In the genomic region with DNA sequence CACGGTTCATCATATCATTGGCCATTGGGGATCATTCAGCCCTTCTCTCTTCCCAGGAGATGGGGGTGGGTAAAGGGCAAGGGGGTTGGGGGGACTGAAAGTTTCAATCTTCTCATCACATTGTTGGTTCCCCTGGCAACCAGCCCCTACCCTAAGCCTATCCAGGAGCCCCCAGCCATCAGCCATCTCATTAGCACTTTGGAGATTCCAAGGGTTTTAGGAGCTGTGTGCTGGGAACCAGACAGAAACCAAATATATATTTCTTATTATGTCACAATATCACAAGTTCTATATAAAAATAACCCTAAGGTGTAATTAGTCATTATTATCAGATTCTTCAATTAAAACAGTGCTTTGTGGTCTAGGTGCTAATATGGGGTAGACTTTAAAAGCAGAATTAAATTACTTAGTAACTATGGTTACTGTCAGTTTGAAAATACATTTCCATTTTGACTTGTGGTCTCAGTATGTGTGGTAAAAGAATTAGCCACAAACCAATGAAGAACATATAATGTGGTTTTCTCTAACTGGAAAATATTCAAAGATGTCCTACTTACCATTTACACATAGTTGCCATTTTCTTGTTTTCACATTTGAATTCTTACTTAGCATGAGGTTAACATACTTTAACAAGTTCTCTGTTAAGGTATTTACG, we compare ENCODE assay signal across 1 cellular context.
TF ChIP-seq lines count a peak whose summit lies in the region.

No MANE protein-coding gene starts in this region.

TF ChIP-seq in GM12878, 131 proteins besides CTCF, POLR2A, EP300 and RAD21 (continued from another document and continues in another):
- TF ChIP-seq, protein P1, sequence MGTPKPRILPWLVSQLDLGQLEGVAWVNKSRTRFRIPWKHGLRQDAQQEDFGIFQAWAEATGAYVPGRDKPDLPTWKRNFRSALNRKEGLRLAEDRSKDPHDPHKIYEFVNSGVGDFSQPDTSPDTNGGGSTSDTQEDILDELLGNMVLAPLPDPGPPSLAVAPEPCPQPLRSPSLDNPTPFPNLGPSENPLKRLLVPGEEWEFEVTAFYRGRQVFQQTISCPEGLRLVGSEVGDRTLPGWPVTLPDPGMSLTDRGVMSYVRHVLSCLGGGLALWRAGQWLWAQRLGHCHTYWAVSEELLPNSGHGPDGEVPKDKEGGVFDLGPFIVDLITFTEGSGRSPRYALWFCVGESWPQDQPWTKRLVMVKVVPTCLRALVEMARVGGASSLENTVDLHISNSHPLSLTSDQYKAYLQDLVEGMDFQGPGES (IDR thresholded peaks at IDR 0.05) = no peak
- TF ChIP-seq, protein P2, sequence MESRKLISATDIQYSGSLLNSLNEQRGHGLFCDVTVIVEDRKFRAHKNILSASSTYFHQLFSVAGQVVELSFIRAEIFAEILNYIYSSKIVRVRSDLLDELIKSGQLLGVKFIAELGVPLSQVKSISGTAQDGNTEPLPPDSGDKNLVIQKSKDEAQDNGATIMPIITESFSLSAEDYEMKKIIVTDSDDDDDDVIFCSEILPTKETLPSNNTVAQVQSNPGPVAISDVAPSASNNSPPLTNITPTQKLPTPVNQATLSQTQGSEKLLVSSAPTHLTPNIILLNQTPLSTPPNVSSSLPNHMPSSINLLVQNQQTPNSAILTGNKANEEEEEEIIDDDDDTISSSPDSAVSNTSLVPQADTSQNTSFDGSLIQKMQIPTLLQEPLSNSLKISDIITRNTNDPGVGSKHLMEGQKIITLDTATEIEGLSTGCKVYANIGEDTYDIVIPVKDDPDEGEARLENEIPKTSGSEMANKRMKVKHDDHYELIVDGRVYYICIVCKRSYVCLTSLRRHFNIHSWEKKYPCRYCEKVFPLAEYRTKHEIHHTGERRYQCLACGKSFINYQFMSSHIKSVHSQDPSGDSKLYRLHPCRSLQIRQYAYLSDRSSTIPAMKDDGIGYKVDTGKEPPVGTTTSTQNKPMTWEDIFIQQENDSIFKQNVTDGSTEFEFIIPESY (IDR thresholded peaks at IDR 0.05) = peak; percentile 38; the same call in 1 of the 2 replicates
- TF ChIP-seq IKZF2 (IDR thresholded peaks at IDR 0.05) (peak; percentile 87 to 88), MXI1 (IDR thresholded peaks at IDR 0.05; ENCODE audit: low read depth, low read length) (0 out of 2 replicates have a peak, but pooled peaks have one; percentile 60), JUNB (IDR thresholded peaks at IDR 0.05) (peak; percentile 32; the same call in 1 of the 2 replicates), NR2F1 (conservative IDR thresholded peaks at IDR 0.05) (peak; percentile 70), MTA3 (IDR thresholded peaks at IDR 0.05; ENCODE audit: borderline replicate concordance, low read length) (no peak), SPI1 (IDR thresholded peaks at IDR 0.05; ENCODE audit: borderline replicate concordance, insufficient read depth, low read depth, low read length) (no peak), NFIC (IDR thresholded peaks at IDR 0.05; ENCODE audit: low read depth, low read length) (peak; percentile 79), RUNX3 (IDR thresholded peaks at IDR 0.05; ENCODE audit: low read length) (peak; percentile 99), BMI1 (IDR thresholded peaks at IDR 0.05; ENCODE audit: borderline replicate concordance) (peak; percentile 99), PAX5 (IDR thresholded peaks at IDR 0.05; ENCODE audit: borderline replicate concordance, low read depth, low read length) (no peak), MTA2 (IDR thresholded peaks at IDR 0.05; ENCODE audit: low read depth) (peak; percentile 100), SMAD1 (IDR thresholded peaks at IDR 0.05; ENCODE audit: low read depth, partially characterized antibody) (peak; percentile 67), MEF2B (IDR thresholded peaks at IDR 0.05; ENCODE audit: partially characterized antibody, poor library complexity, severe bottlenecking) (peak; percentile 95), BHLHE40 (IDR thresholded peaks at IDR 0.05; ENCODE audit: borderline replicate concordance in 1 of 2, low read depth in 2 of 2, low read length in 1 of 2) (peak; percentile 43 to 67; a peak in 2 of 4 replicates), BACH1 (IDR thresholded peaks at IDR 0.05; ENCODE audit: borderline replicate concordance) (peak; percentile 76; the same call in 1 of the 2 replicates), EED (IDR thresholded peaks at IDR 0.05; ENCODE audit: low read depth) (no peak), IKZF1 (conservative IDR thresholded peaks at IDR 0.05) (peak; percentile 70), DPF2 (IDR thresholded peaks at IDR 0.05) (peak; percentile 74), ATF7 (IDR thresholded peaks at IDR 0.05; ENCODE audit: low read depth) (peak; percentile 92), SMC3 (IDR thresholded peaks at IDR 0.05; ENCODE audit: borderline replicate concordance, low read length) (no peak), FOXM1 (IDR thresholded peaks at IDR 0.05; ENCODE audit: low read depth, low read length) (no peak; the same call in 1 of the 2 replicates), CBX5 (IDR thresholded peaks at IDR 0.05; ENCODE audit: low read depth) (0 out of 2 replicates have a peak, but pooled peaks have one; percentile 39), NBN (IDR thresholded peaks at IDR 0.05) (peak; percentile 62), CBFB (IDR thresholded peaks at IDR 0.05; ENCODE audit: low read depth) (peak; percentile 78)
- TF ChIP-seq, protein P3, sequence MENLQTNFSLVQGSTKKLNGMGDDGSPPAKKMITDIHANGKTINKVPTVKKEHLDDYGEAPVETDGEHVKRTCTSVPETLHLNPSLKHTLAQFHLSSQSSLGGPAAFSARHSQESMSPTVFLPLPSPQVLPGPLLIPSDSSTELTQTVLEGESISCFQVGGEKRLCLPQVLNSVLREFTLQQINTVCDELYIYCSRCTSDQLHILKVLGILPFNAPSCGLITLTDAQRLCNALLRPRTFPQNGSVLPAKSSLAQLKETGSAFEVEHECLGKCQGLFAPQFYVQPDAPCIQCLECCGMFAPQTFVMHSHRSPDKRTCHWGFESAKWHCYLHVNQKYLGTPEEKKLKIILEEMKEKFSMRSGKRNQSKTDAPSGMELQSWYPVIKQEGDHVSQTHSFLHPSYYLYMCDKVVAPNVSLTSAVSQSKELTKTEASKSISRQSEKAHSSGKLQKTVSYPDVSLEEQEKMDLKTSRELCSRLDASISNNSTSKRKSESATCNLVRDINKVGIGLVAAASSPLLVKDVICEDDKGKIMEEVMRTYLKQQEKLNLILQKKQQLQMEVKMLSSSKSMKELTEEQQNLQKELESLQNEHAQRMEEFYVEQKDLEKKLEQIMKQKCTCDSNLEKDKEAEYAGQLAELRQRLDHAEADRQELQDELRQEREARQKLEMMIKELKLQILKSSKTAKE (IDR thresholded peaks at IDR 0.05; ENCODE audit: low read depth, poor library complexity, severe bottlenecking) = peak; percentile 78
- TF ChIP-seq, protein P4, sequence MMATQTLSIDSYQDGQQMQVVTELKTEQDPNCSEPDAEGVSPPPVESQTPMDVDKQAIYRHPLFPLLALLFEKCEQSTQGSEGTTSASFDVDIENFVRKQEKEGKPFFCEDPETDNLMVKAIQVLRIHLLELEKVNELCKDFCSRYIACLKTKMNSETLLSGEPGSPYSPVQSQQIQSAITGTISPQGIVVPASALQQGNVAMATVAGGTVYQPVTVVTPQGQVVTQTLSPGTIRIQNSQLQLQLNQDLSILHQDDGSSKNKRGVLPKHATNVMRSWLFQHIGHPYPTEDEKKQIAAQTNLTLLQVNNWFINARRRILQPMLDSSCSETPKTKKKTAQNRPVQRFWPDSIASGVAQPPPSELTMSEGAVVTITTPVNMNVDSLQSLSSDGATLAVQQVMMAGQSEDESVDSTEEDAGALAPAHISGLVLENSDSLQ (IDR thresholded peaks at IDR 0.05) = peak; percentile 84
- TF ChIP-seq, protein P5, sequence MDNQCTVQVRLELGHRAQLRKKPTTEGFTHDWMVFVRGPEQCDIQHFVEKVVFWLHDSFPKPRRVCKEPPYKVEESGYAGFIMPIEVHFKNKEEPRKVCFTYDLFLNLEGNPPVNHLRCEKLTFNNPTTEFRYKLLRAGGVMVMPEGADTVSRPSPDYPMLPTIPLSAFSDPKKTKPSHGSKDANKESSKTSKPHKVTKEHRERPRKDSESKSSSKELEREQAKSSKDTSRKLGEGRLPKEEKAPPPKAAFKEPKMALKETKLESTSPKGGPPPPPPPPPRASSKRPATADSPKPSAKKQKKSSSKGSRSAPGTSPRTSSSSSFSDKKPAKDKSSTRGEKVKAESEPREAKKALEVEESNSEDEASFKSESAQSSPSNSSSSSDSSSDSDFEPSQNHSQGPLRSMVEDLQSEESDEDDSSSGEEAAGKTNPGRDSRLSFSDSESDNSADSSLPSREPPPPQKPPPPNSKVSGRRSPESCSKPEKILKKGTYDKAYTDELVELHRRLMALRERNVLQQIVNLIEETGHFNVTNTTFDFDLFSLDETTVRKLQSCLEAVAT (IDR thresholded peaks at IDR 0.05) = peak; percentile 98
- TF ChIP-seq, protein P6, sequence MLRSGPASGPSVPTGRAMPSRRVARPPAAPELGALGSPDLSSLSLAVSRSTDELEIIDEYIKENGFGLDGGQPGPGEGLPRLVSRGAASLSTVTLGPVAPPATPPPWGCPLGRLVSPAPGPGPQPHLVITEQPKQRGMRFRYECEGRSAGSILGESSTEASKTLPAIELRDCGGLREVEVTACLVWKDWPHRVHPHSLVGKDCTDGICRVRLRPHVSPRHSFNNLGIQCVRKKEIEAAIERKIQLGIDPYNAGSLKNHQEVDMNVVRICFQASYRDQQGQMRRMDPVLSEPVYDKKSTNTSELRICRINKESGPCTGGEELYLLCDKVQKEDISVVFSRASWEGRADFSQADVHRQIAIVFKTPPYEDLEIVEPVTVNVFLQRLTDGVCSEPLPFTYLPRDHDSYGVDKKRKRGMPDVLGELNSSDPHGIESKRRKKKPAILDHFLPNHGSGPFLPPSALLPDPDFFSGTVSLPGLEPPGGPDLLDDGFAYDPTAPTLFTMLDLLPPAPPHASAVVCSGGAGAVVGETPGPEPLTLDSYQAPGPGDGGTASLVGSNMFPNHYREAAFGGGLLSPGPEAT (IDR thresholded peaks at IDR 0.05; ENCODE audit: low read depth) = peak; percentile 93
- TF ChIP-seq, protein P7, sequence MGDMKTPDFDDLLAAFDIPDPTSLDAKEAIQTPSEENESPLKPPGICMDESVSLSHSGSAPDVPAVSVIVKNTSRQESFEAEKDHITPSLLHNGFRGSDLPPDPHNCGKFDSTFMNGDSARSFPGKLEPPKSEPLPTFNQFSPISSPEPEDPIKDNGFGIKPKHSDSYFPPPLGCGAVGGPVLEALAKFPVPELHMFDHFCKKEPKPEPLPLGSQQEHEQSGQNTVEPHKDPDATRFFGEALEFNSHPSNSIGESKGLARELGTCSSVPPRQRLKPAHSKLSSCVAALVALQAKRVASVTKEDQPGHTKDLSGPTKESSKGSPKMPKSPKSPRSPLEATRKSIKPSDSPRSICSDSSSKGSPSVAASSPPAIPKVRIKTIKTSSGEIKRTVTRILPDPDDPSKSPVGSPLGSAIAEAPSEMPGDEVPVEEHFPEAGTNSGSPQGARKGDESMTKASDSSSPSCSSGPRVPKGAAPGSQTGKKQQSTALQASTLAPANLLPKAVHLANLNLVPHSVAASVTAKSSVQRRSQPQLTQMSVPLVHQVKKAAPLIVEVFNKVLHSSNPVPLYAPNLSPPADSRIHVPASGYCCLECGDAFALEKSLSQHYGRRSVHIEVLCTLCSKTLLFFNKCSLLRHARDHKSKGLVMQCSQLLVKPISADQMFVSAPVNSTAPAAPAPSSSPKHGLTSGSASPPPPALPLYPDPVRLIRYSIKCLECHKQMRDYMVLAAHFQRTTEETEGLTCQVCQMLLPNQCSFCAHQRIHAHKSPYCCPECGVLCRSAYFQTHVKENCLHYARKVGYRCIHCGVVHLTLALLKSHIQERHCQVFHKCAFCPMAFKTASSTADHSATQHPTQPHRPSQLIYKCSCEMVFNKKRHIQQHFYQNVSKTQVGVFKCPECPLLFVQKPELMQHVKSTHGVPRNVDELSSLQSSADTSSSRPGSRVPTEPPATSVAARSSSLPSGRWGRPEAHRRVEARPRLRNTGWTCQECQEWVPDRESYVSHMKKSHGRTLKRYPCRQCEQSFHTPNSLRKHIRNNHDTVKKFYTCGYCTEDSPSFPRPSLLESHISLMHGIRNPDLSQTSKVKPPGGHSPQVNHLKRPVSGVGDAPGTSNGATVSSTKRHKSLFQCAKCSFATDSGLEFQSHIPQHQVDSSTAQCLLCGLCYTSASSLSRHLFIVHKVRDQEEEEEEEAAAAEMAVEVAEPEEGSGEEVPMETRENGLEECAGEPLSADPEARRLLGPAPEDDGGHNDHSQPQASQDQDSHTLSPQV (IDR thresholded peaks at IDR 0.05) = peak; percentile 47; the same call in 1 of the 2 replicates
- TF ChIP-seq, protein P8, sequence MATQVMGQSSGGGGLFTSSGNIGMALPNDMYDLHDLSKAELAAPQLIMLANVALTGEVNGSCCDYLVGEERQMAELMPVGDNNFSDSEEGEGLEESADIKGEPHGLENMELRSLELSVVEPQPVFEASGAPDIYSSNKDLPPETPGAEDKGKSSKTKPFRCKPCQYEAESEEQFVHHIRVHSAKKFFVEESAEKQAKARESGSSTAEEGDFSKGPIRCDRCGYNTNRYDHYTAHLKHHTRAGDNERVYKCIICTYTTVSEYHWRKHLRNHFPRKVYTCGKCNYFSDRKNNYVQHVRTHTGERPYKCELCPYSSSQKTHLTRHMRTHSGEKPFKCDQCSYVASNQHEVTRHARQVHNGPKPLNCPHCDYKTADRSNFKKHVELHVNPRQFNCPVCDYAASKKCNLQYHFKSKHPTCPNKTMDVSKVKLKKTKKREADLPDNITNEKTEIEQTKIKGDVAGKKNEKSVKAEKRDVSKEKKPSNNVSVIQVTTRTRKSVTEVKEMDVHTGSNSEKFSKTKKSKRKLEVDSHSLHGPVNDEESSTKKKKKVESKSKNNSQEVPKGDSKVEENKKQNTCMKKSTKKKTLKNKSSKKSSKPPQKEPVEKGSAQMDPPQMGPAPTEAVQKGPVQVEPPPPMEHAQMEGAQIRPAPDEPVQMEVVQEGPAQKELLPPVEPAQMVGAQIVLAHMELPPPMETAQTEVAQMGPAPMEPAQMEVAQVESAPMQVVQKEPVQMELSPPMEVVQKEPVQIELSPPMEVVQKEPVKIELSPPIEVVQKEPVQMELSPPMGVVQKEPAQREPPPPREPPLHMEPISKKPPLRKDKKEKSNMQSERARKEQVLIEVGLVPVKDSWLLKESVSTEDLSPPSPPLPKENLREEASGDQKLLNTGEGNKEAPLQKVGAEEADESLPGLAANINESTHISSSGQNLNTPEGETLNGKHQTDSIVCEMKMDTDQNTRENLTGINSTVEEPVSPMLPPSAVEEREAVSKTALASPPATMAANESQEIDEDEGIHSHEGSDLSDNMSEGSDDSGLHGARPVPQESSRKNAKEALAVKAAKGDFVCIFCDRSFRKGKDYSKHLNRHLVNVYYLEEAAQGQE (IDR thresholded peaks at IDR 0.05; ENCODE audit: low read depth, low read length) = no peak
- TF ChIP-seq, protein P9, sequence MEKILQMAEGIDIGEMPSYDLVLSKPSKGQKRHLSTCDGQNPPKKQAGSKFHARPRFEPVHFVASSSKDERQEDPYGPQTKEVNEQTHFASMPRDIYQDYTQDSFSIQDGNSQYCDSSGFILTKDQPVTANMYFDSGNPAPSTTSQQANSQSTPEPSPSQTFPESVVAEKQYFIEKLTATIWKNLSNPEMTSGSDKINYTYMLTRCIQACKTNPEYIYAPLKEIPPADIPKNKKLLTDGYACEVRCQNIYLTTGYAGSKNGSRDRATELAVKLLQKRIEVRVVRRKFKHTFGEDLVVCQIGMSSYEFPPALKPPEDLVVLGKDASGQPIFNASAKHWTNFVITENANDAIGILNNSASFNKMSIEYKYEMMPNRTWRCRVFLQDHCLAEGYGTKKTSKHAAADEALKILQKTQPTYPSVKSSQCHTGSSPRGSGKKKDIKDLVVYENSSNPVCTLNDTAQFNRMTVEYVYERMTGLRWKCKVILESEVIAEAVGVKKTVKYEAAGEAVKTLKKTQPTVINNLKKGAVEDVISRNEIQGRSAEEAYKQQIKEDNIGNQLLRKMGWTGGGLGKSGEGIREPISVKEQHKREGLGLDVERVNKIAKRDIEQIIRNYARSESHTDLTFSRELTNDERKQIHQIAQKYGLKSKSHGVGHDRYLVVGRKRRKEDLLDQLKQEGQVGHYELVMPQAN (conservative IDR thresholded peaks at IDR 0.05) = peak; percentile 6; the same call in 1 of the 2 replicates
